In the genomic region with DNA sequence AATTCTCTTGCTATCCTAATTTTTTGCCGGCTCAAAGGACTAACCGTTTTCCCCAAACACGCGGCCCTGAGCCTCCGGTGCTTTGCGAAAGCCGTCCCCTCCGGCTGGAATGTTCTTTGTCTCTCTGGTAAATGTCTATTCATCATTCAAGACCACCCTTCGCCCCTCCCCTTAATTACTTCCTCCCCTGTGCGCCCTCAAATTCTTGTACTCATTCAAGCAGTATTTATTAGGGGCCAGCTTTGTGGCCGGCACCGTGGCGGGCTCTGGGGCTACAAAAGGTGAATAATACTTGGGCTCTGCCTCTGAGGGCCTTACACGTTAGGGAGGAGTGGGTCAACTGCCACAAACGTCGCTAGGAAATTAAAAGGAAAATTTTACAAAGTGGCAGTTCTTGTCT, we compare ENCODE assay signal across 10 cellular contexts. TPM values are rescaled to one million over a fixed set of nuclear protein-coding genes. Genes with fewer than 3 reads are reported as not detected.
DNase-seq lines count a peak whose midpoint lies in the region; ATAC-seq and TF ChIP-seq lines count a peak whose summit lies in the region.
"Had no signal": no experiment of that assay in that cellular context is flagged by ENCODE, and none has a peak within 500 bp of the region (broad histone marks: within the 10 kb centered on the region; RNA-seq: fewer than 3 reads in every experiment).

No MANE protein-coding gene starts in this region.

- in situ Hi-C loops in astrocyte of the cerebellum (cut with HindIII; ENCODE audit: low sequenced_read_pairs) = no loop called here

- H3K4me3 ChIP-seq in HUES64 (ENCODE audit: low read length) (peak overlapping the region; percentile 69), astrocyte of the cerebellum (ENCODE audit: low read depth, low read length) (peak overlapping the region; percentile 69), iPS-18c (ENCODE audit: insufficient read depth, low read depth, low read length) (peak overlapping the region; percentile 43; the same call in 1 of the 2 replicates), sigmoid colon (peak overlapping the region in 3 of 4 donors; percentile 36 to 53 (median 52))

- peaks cover 7% of the 10 kb centered on the region; the same call in 1 of the 2 replicates for H3K9me3 ChIP-seq in HUES64 (ENCODE audit: insufficient read depth, low read depth, low read length)
- peaks cover 8% of the 10 kb centered on the region for H3K9me3 ChIP-seq in iPS-18c (ENCODE audit: control insufficient read depth, insufficient read depth, low read length)
- no peaks in the 10 kb centered on the region for H3K9me3 ChIP-seq in sigmoid colon

- intact Hi-C loops in sigmoid colon (cut with DNase I) = loop anchor here (5.0 kb wide), 1 partner anchor 283 kb away; a partner anchor contains a TSS

- ATAC-seq in HG02870 (IDR thresholded peaks at IDR 0.05; ENCODE audit: unreplicated experiment) = no peak

- no peak for TF ChIP-seq CTCF in astrocyte of the cerebellum (IDR thresholded peaks at IDR 0.05; ENCODE audit: low read depth, low read length, missing control alignments)
- no peak for TF ChIP-seq CTCF in sigmoid colon (IDR thresholded peaks at IDR 0.05)

- no peak for TF ChIP-seq EP300 in sigmoid colon (IDR thresholded peaks at IDR 0.05)

- DNase-seq in astrocyte of the cerebellum (ENCODE audit: low read depth) (no peak), sigmoid colon (no peak), NCI-H2171 (lab: John Stamatoyannopoulos, UW) (no peak)
- no peak for DNase-seq in NK-92 treated with Interleukin-12 subunit alpha and Interleukin-12 subunit beta, amount 100 ng/mL, for 24 hours (lab: John Stamatoyannopoulos, UW)
- DNase-seq in activated effector memory CD4-positive, alpha-beta T cell treated with Interleukin-2 at 50 U/mL for 16 hours = no peak
- DNase-seq: natural killer cell, NCI-H2081 treated with DMSO at 0.1 percent for 48 hours had no signal

- H3K36me3 ChIP-seq in HUES64 (ENCODE audit: insufficient read depth, low read length) (peaks cover 3% of the 10 kb centered on the region; the same call in 1 of the 2 replicates), sigmoid colon (no peaks in the 10 kb centered on the region)

- H3K4me1 ChIP-seq in HUES64 (ENCODE audit: insufficient read depth, low read length) = peaks cover 21% of the 10 kb centered on the region
- peaks cover 0 to 35% (median 32%) of the 10 kb centered on the region in 4 donors for H3K4me1 ChIP-seq in sigmoid colon

- peaks cover 24% of the 10 kb centered on the region for H3K27me3 ChIP-seq in HUES64 (ENCODE audit: insufficient read depth, low read length)
- H3K27me3 ChIP-seq in sigmoid colon = peaks cover 10 to 61% (median 20%) of the 10 kb centered on the region in 3 donors

- peak overlapping the region; percentile 74 for H3K9ac ChIP-seq in HUES64 (ENCODE audit: low read depth, low read length)

- 47% methylated on average over 16 of the region's 16 CpGs for WGBS in HUES64
- WGBS in sigmoid colon, 2 donors = 77 to 83% methylated on average over 16 of the region's 16 CpGs

- peak overlapping the region; percentile 52 for H3K27ac ChIP-seq in HUES64 (ENCODE audit: low read depth, low read length)
- peak overlapping the region in 2 of 4 donors; percentile 49 to 60 for H3K27ac ChIP-seq in sigmoid colon

- TF ChIP-seq POLR2A in sigmoid colon (IDR thresholded peaks at IDR 0.05) = no peak

RNA-seq across cellular contexts. Expression of a gene that starts 1.6 kb away (rescaled TPM):
- polyA plus RNA-seq in HUES64 (2013, experiment 1 of 2) = 150 TPM
- polyA plus RNA-seq in HUES64 (2013, experiment 2 of 2) = 169 TPM
- total RNA-seq in sigmoid colon = 10 to 100 TPM in 1 of 4 donors, 1 to 10 TPM in 3; 6.0 to 14.1 (median 7.8) TPM
- 10 to 100 TPM in 2 of 3 donors, 1 to 10 TPM in 1; 9.6 to 21.6 (median 10.2) TPM for polyA plus RNA-seq in sigmoid colon

RNA-seq across cellular contexts. Expression of a gene that starts 49.5 kb away (rescaled TPM):
- 11.8 TPM for polyA plus RNA-seq in HUES64 (2013, experiment 1 of 2)
- 18.0 TPM for polyA plus RNA-seq in HUES64 (2013, experiment 2 of 2)
- total RNA-seq in sigmoid colon = 10 to 100 TPM in 1 of 4 donors, 1 to 10 TPM in 3; 7.1 to 11.9 (median 7.5) TPM
- 1 to 10 TPM; 1.2 to 7.7 (median 2.8) TPM for polyA plus RNA-seq in sigmoid colon
